In genomic region chr15:80199366-80199765, GRCh38 we compare ENCODE assay signal across 1 cellular context.
TF ChIP-seq lines count a peak whose summit lies in the region.

No MANE protein-coding gene starts in this region.

TF ChIP-seq in WTC11, 78 proteins besides CTCF, POLR2A, EP300 and RAD21 (continued from another document):
- TF ChIP-seq, protein P1, sequence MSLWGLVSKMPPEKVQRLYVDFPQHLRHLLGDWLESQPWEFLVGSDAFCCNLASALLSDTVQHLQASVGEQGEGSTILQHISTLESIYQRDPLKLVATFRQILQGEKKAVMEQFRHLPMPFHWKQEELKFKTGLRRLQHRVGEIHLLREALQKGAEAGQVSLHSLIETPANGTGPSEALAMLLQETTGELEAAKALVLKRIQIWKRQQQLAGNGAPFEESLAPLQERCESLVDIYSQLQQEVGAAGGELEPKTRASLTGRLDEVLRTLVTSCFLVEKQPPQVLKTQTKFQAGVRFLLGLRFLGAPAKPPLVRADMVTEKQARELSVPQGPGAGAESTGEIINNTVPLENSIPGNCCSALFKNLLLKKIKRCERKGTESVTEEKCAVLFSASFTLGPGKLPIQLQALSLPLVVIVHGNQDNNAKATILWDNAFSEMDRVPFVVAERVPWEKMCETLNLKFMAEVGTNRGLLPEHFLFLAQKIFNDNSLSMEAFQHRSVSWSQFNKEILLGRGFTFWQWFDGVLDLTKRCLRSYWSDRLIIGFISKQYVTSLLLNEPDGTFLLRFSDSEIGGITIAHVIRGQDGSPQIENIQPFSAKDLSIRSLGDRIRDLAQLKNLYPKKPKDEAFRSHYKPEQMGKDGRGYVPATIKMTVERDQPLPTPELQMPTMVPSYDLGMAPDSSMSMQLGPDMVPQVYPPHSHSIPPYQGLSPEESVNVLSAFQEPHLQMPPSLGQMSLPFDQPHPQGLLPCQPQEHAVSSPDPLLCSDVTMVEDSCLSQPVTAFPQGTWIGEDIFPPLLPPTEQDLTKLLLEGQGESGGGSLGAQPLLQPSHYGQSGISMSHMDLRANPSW (CRISPR knock-in tag; conservative IDR thresholded peaks at IDR 0.05; ENCODE audit: low read depth) = no peak
